Comparison of ENCODE assay signal across 8 cellular contexts in the genomic region with DNA sequence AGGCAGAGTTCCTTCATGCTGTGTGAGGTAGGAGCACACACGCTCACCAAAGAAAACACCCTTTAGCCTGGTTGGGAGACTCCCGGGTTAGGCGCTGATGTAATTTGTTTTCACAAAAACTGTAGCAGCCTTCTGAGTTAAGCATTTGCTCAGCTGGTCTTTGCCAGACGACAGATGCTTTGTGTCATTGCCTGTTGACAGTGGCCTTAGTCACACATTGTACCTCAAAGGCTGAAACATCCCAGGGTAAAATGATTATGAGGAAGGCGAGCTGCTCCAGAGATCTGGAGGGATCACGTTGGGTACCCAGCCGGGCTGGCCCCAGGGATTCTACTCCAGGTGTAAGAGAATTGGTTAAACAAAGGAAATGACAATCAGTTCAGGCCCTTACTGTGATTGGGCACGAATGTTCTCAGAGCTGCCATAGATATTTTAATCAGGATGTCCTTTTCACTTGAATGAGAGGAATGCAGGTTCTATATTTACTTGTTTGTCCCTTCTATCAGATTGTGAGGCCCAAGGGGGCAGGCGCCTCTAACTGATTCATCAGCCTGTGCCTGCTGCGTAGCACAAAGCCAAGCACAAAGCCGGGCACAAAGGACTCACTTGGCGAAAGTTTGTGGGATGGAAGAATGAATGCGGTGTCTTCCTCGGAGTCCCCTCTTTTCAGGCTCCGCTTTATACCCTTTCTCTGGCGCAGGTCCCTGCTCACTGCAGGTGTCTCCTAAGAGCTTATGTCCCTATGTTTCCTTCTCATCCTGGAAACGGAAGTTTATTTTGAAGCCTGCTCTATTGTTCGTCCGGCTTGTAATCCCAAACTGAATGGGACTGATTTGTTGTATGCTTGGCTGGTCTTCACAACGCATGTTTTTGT. TPM values are rescaled to one million over a fixed set of nuclear protein-coding genes. Genes with fewer than 3 reads are reported as not detected.
A peak's percentile ranks its signal among the peaks of the same experiment; 100 is the strongest.
DNase-seq lines count a peak whose midpoint lies in the region; ATAC-seq and TF ChIP-seq lines count a peak whose summit lies in the region.

No MANE protein-coding gene starts in this region.

- H3K9me3 ChIP-seq in colonic mucosa (no peaks in the 10 kb centered on the region), left lung (no peaks in the 10 kb centered on the region)

- no peak for TF ChIP-seq CTCF in colonic mucosa (IDR thresholded peaks at IDR 0.05)
- TF ChIP-seq CTCF in left lung (IDR thresholded peaks at IDR 0.05), result no peak
- no peak for TF ChIP-seq CTCF in GM13977 (IDR thresholded peaks at IDR 0.05; ENCODE audit: extremely low read depth, insufficient read depth, missing control alignments)

- H3K27ac ChIP-seq in colonic mucosa (peak overlapping the region; percentile 56), left lung (peak overlapping the region in 1 of 2 donors; percentile 76)

- H3K27me3 ChIP-seq in colonic mucosa (no peaks in the 10 kb centered on the region), left lung (no peaks in the 10 kb centered on the region)

- peak; percentile 57 for ATAC-seq in left lung
- ATAC-seq in HG03139 (IDR thresholded peaks at IDR 0.05; ENCODE audit: unreplicated experiment), result no peak
- ATAC-seq in GM18867 (IDR thresholded peaks at IDR 0.05; ENCODE audit: unreplicated experiment), result no peak

- H3K4me1 ChIP-seq in colonic mucosa (no peaks in the 10 kb centered on the region), left lung (peaks cover 5 to 19% of the 10 kb centered on the region in 2 donors)

- peak overlapping the region in 1 of 2 donors; percentile 33 for H3K9ac ChIP-seq in colonic mucosa (ENCODE audit: low read depth in 2 of 2, low read length in 2 of 2)

- no peak overlapping the region for H3K4me3 ChIP-seq in colonic mucosa
- H3K4me3 ChIP-seq in left lung, result no peak overlapping the region

- in situ Hi-C loops in GM13977 (cut with MboI; ENCODE audit: low pct_unique_long_range_greater_than_20kb, low sequenced_read_pairs, unreplicated experiment), result no loop called here

- intact Hi-C loops in colonic mucosa (cut with DNase I), result no loop called here
- intact Hi-C loops in left lung (cut with DNase I), result no loop called here

- DNase-seq in A172 (ENCODE audit: low spot score), result peak; percentile 48
- peak; percentile 81 for DNase-seq in NCI-H1694 (lab: John Stamatoyannopoulos, UW)
- peak; percentile 57 for DNase-seq in colonic mucosa
- DNase-seq in left lung, result no peak
- DNase-seq in HPDE6-E6E7 (ENCODE audit: extremely low spot score), result no peak
- no peak for DNase-seq in GM13977 (ENCODE audit: low spot score)

- H3K36me3 ChIP-seq in colonic mucosa (no peaks in the 10 kb centered on the region), left lung (no peaks in the 10 kb centered on the region)

RNA-seq across cellular contexts. Expression of a gene that starts 47.1 kb away (rescaled TPM):
- total RNA-seq in A172 (2014; rRNA removed; shearing (Covaris generic)), result 40.3 and 46.7 TPM in 2 replicates
- 10 to 100 TPM; 33.0 to 42.4 TPM for total RNA-seq in colonic mucosa
- 10 to 100 TPM in 1 of 2 donors, 1 to 10 TPM in 1; 7.3 to 51.4 TPM for total RNA-seq in left lung

RNA-seq across cellular contexts. Expression of a gene that starts 58.0 kb away (rescaled TPM):
- 19.6 and 34.7 TPM in 2 replicates for total RNA-seq in A172 (2014; rRNA removed; shearing (Covaris generic))
- total RNA-seq in colonic mucosa, result 10 to 100 TPM; 30.5 to 47.0 TPM
- total RNA-seq in left lung, result 10 to 100 TPM; 25.7 to 34.0 TPM

Comparison
In these comparisons a context has a peak if more than half of its experiments do, and no peak if none do; other contexts are left out.
1. DNase-seq: peak in A172 (single experiment), NCI-H1694 (single experiment) and colonic mucosa (single experiment); none in left lung (0 of 2), HPDE6-E6E7 (single experiment) and GM13977 (single experiment).